Comparison of ENCODE assay signal across 8 cellular contexts in genomic region chr7:140646931-140647647, GRCh38. TPM values are rescaled to one million over a fixed set of nuclear protein-coding genes. Genes with fewer than 3 reads are reported as not detected.
DNase-seq lines count a peak whose midpoint lies in the region; ATAC-seq, FAIRE-seq and TF ChIP-seq lines count a peak whose summit lies in the region.

No MANE protein-coding gene starts in this region.

- TF ChIP-seq CTCF in Peyer's patch (IDR thresholded peaks at IDR 0.05), result peak in 4 of 6 experiments; percentile 28 to 59 (median 44)
- peak; percentile 29 to 56 (median 54) for TF ChIP-seq CTCF in GM12878 (IDR thresholded peaks at IDR 0.05 in 2 of 3, conservative IDR thresholded peaks at IDR 0.05 in 1 of 3; ENCODE audit: control insufficient read depth in 2 of 3, extremely low read depth in 1 of 3, insufficient read depth in 1 of 3, low read depth in 3 of 3, low read length in 3 of 3)
- TF ChIP-seq CTCF in thoracic aorta (IDR thresholded peaks at IDR 0.05), result peak; percentile 33

- BruUV-seq in GM12878 (replicated peaks; lab: Mats Ljungman, UMichigan), result no TSS peak

- H3K4me3 ChIP-seq in Peyer's patch (no peak overlapping the region), GM12878 (no peak overlapping the region), thoracic aorta (no peak overlapping the region)

- intact Hi-C loops in GM12878 (cut with micrococcal nuclease; ENCODE audit: unreplicated experiment), result no loop called here

- no peaks in the 10 kb centered on the region for H3K4me1 ChIP-seq in Peyer's patch
- H3K4me1 ChIP-seq in GM12878 (ENCODE audit: control insufficient read depth, insufficient read depth, low read length), result no peaks in the 10 kb centered on the region
- H3K4me1 ChIP-seq in thoracic aorta (ENCODE audit: control insufficient read depth in 1 of 2, low read depth in 2 of 2), result no peaks in the 10 kb centered on the region

- H3K4me2 ChIP-seq in GM12878 (ENCODE audit: control insufficient read depth, insufficient read depth), result no peak overlapping the region

- DNase-seq in DMS153 treated with DMSO at 0.1 percent for 48 hours (lab: John Stamatoyannopoulos, UW; ENCODE audit: unreplicated experiment) (peak; percentile 72), Peyer's patch (peak in 2 of 3 donors; percentile 63 to 76), GM12878 (ENCODE audit: low read depth, low spot score) (no peak), thoracic aorta (ENCODE audit: low spot score) (no peak)

- ATAC-seq in GM19452 (IDR thresholded peaks at IDR 0.05; ENCODE audit: unreplicated experiment) (peak; percentile 84), HG03571 (IDR thresholded peaks at IDR 0.05; ENCODE audit: unreplicated experiment) (peak; percentile 92), GM12878 (peak; percentile 87), thoracic aorta (ENCODE audit: insufficient number of reproducible peaks, low FRiP score, low read depth) (no peak), HG03457 (IDR thresholded peaks at IDR 0.05; ENCODE audit: unreplicated experiment) (no peak)

- TF ChIP-seq EP300 in GM12878 (IDR thresholded peaks at IDR 0.05; ENCODE audit: borderline replicate concordance in 1 of 2, control insufficient read depth in 1 of 2, low read depth in 2 of 2, low read length in 2 of 2), result no peak

- SMC1A ChIA-PET in GM12878 (lab: Charles Lee; ENCODE audit: uncharacterized antibody, unreplicated experiment), result interaction anchor here (0.7 kb wide), 1 partner anchor 191 kb away, joined by 3 read pairs; no protein-coding TSS in a partner anchor

- H2AFZ ChIP-seq in GM12878 (ENCODE audit: control insufficient read depth, low read depth, low read length), result no peak overlapping the region

- no peak overlapping the region for H3K9ac ChIP-seq in GM12878 (ENCODE audit: control insufficient read depth, insufficient read depth, low read length)

- H3K27me3 ChIP-seq in Peyer's patch, result no peaks in the 10 kb centered on the region
- no peaks in the 10 kb centered on the region; a peak in 1 of 4 replicates for H3K27me3 ChIP-seq in GM12878 (replicated peaks in 1 of 2; ENCODE audit: control insufficient read depth in 2 of 2, insufficient read depth in 2 of 2, low read length in 1 of 2)
- H3K27me3 ChIP-seq in thoracic aorta (replicated peaks; ENCODE audit: insufficient read depth), result no peaks in the 10 kb centered on the region

- TF ChIP-seq RAD21 in GM12878 (IDR thresholded peaks at IDR 0.05; ENCODE audit: insufficient read depth, low read depth, low read length), result 0 out of 2 replicates have a peak, but pooled peaks have one; percentile 1

- H3K36me3 ChIP-seq in Peyer's patch (no peaks in the 10 kb centered on the region), GM12878 (ENCODE audit: control insufficient read depth in 2 of 2, insufficient read depth in 2 of 2, low read length in 1 of 2) (no peaks in the 10 kb centered on the region), thoracic aorta (no peaks in the 10 kb centered on the region)

- H3K79me2 ChIP-seq in GM12878 (ENCODE audit: control insufficient read depth, insufficient read depth, low read length), result no peaks in the 10 kb centered on the region

- FAIRE-seq in GM12878 (lab: Jason Lieb, UNC) (peak; percentile 54), islet of Langerhans (lab: Jason Lieb, UNC) (peak; percentile 17)

- RAD21 ChIA-PET in GM12878 (lab: Charles Lee; ENCODE audit: unreplicated experiment), result interaction anchor here (0.7 kb wide), 1 partner anchor 170 kb away, joined by 3 read pairs; no protein-coding TSS in a partner anchor

- no peaks in the 10 kb centered on the region for H4K20me1 ChIP-seq in GM12878 (ENCODE audit: control insufficient read depth, insufficient read depth)

- in situ Hi-C loops in GM12878 (cut with MboI), result no loop called here

- CTCF ChIA-PET in GM12878 (lab: Yijun Ruan, JAX), result interaction anchor here (1.0 to 1.5 kb wide), 3 partner anchors 10 to 172 kb away, joined by 3 to 4 read pairs (median 3); no protein-coding TSS in a partner anchor

- 14% methylated on average over 8 of the region's 8 CpGs for WGBS in GM12878 (ENCODE audit: insufficient coverage, insufficient replicate concordance, low lambda C conversion rate, missing lambda C conversion rate)

- TF ChIP-seq POLR2A in Peyer's patch (IDR thresholded peaks at IDR 0.05), result no peak
- TF ChIP-seq POLR2A in GM12878 (IDR thresholded peaks at IDR 0.05; ENCODE audit: low read depth, low read length), result no peak

- H3K27ac ChIP-seq in Peyer's patch (no peak overlapping the region), GM12878 (ENCODE audit: control insufficient read depth, insufficient read depth) (no peak overlapping the region), thoracic aorta (no peak overlapping the region)

- H3K9me3 ChIP-seq in Peyer's patch (no peaks in the 10 kb centered on the region), GM12878 (replicated peaks; ENCODE audit: control insufficient read depth, insufficient read depth, low read length) (no peaks in the 10 kb centered on the region; the same call in 2 of the 3 replicates), thoracic aorta (no peaks in the 10 kb centered on the region)

- POLR2A ChIA-PET in GM12878 (lab: Charles Lee), result no interaction called here

RNA-seq across cellular contexts. Expression of gene DENND2A, which starts 6.5 kb away (rescaled TPM):
- total RNA-seq in Peyer's patch (10 to 100 TPM in 2 of 4 donors, 1 to 10 TPM in 2; 1.6 to 44.6 (median 8.3) TPM), GM12878 (2014; rRNA removed) (not detected in 2 replicates), GM12878 (2014; rRNA removed; fragmentation: Illumina TruSeq; extraction: Trizol) (not detected in 2 replicates), GM12878 (2021) (not detected in 2 replicates), thoracic aorta (1 to 10 TPM; 4.9 to 5.1 TPM)
- not detected in 2 replicates for total RNA-seq in GM12878 (2013; cell fraction: nucleolus; rRNA removed)
- polyA plus RNA-seq in GM12878 (2011; ENCODE audit: low read depth), result not detected
- polyA plus RNA-seq in GM12878 (2011; rRNA removed) (not detected in 2 replicates), GM12878 (2014; fragmentation: Illumina TruSeq; extraction: Trizol) (0.01 TPM in 1 of 2 replicates, not detected in the other), GM12878 (2014; fragmentation: Nextera tagmentation; extraction: Ambion mirVana) (not detected), GM12878 (2014; rRNA removed) (not detected in 2 replicates), GM12878 (2016; fragmentation: Nextera tagmentation; extraction: Ambion mirVana) (not detected)
- 0.10 TPM in 1 of 2 replicates, not detected in the other for polyA plus RNA-seq in GM12878 (2011; cell fraction: cytosol; rRNA removed)
- not detected in 2 replicates for polyA plus RNA-seq in GM12878 (2011; cell fraction: nucleus; rRNA removed)
- polyA plus RNA-seq in GM12878 (2012), result not detected in 2 replicates
- not detected in 2 replicates for polyA minus RNA-seq in GM12878 (2011; rRNA and poly(A)+ RNA removed)
- not detected in 2 replicates for polyA minus RNA-seq in GM12878 (2011; cell fraction: cytosol; rRNA and poly(A)+ RNA removed)
- not detected in 2 replicates for polyA minus RNA-seq in GM12878 (2011; cell fraction: nucleus; rRNA and poly(A)+ RNA removed)

RNA-seq across cellular contexts. Expression of gene ADCK2, which starts 25.7 kb away (rescaled TPM):
- total RNA-seq in Peyer's patch (10 to 100 TPM; 19.8 to 40.4 (median 25.8) TPM), GM12878 (2014; rRNA removed) (18.1 and 18.7 TPM in 2 replicates), GM12878 (2014; rRNA removed; fragmentation: Illumina TruSeq; extraction: Trizol) (14.8 and 15.3 TPM in 2 replicates), GM12878 (2021) (19.4 and 20.1 TPM in 2 replicates), thoracic aorta (10 to 100 TPM; 20.8 to 25.7 TPM)
- total RNA-seq in GM12878 (2013; cell fraction: nucleolus; rRNA removed), result 17.5 and 20.1 TPM in 2 replicates
- 6.8 TPM for polyA plus RNA-seq in GM12878 (2011; ENCODE audit: low read depth)
- polyA plus RNA-seq in GM12878 (2011; rRNA removed) (9.9 and 13.8 TPM in 2 replicates), GM12878 (2014; fragmentation: Illumina TruSeq; extraction: Trizol) (8.0 and 9.7 TPM in 2 replicates), GM12878 (2014; fragmentation: Nextera tagmentation; extraction: Ambion mirVana) (1 to 10 TPM in 1 of 2 experiments, under 1 TPM in 1; 0.52 to 2.2 TPM), GM12878 (2014; rRNA removed) (14.1 and 14.7 TPM in 2 replicates), GM12878 (2016; fragmentation: Nextera tagmentation; extraction: Ambion mirVana) (10 to 100 TPM in 1 of 2 experiments, 1 to 10 TPM in 1; 9.0 to 12.4 TPM)
- polyA plus RNA-seq in GM12878 (2011; cell fraction: cytosol; rRNA removed), result 12.5 and 15.9 TPM in 2 replicates
- polyA plus RNA-seq in GM12878 (2011; cell fraction: nucleus; rRNA removed), result 9.0 and 10.0 TPM in 2 replicates
- polyA plus RNA-seq in GM12878 (2012), result 11.7 and 14.9 TPM in 2 replicates
- 15.9 and 24.4 TPM in 2 replicates for polyA minus RNA-seq in GM12878 (2011; rRNA and poly(A)+ RNA removed)
- polyA minus RNA-seq in GM12878 (2011; cell fraction: cytosol; rRNA and poly(A)+ RNA removed), result 5.7 and 7.0 TPM in 2 replicates
- polyA minus RNA-seq in GM12878 (2011; cell fraction: nucleus; rRNA and poly(A)+ RNA removed), result 5.9 and 8.1 TPM in 2 replicates

RNA-seq across cellular contexts. Expression of gene NDUFB2, which starts 49.4 kb away (rescaled TPM):
- 100 to 1,000 TPM; 128 to 216 (median 173) TPM for total RNA-seq in Peyer's patch
- total RNA-seq in GM12878 (2013; cell fraction: nucleolus; rRNA removed), result 32.0 and 32.8 TPM in 2 replicates
- 175 and 199 TPM in 2 replicates for total RNA-seq in GM12878 (2014; rRNA removed)
- 128 and 130 TPM in 2 replicates for total RNA-seq in GM12878 (2014; rRNA removed; fragmentation: Illumina TruSeq; extraction: Trizol)
- total RNA-seq in GM12878 (2021), result 184 and 186 TPM in 2 replicates
- polyA plus RNA-seq in GM12878 (2011; ENCODE audit: low read depth), result 185 TPM
- 365 and 380 TPM in 2 replicates for polyA plus RNA-seq in GM12878 (2011; rRNA removed)
- polyA plus RNA-seq in GM12878 (2011; cell fraction: cytosol; rRNA removed), result 681 and 759 TPM in 2 replicates
- 166 and 169 TPM in 2 replicates for polyA plus RNA-seq in GM12878 (2011; cell fraction: nucleus; rRNA removed)
- polyA plus RNA-seq in GM12878 (2012), result 152 and 162 TPM in 2 replicates
- 47.6 and 109 TPM in 2 replicates for polyA plus RNA-seq in GM12878 (2014; fragmentation: Illumina TruSeq; extraction: Trizol)
- polyA plus RNA-seq in GM12878 (2014; fragmentation: Nextera tagmentation; extraction: Ambion mirVana), result 1,000 to 10,000 TPM; 1,189 to 1,236 TPM
- polyA plus RNA-seq in GM12878 (2014; rRNA removed), result 268 and 280 TPM in 2 replicates
- 100 to 1,000 TPM; 447 to 513 TPM for polyA plus RNA-seq in GM12878 (2016; fragmentation: Nextera tagmentation; extraction: Ambion mirVana)
- 43.4 and 63.7 TPM in 2 replicates for polyA minus RNA-seq in GM12878 (2011; rRNA and poly(A)+ RNA removed)
- polyA minus RNA-seq in GM12878 (2011; cell fraction: cytosol; rRNA and poly(A)+ RNA removed), result 21.8 and 24.5 TPM in 2 replicates
- 11.8 and 17.4 TPM in 2 replicates for polyA minus RNA-seq in GM12878 (2011; cell fraction: nucleus; rRNA and poly(A)+ RNA removed)
- 100 to 1,000 TPM in 1 of 2 donors, 10 to 100 TPM in 1; 84.0 to 354 TPM for total RNA-seq in thoracic aorta

Comparison
In these comparisons a context has a peak if more than half of its experiments do, and no peak if none do; other contexts are left out.
1. DNase-seq: peak in DMS153 treated with DMSO at 0.1 percent for 48 hours (single experiment) and Peyer's patch (2 of 3); none in GM12878 (single experiment) and thoracic aorta (single experiment).
2. ATAC-seq: peak in GM19452 (single experiment), HG03571 (single experiment) and GM12878 (single experiment); none in thoracic aorta (single experiment) and HG03457 (single experiment).
3. Peak in every context shown above with its lines, with median percentiles within 50 percentile points of each other: CTCF ChIP-seq.